ENCODE assay signal across 1 cellular context in genomic region chr10:127424594-127425264, GRCh38.
TF ChIP-seq lines count a peak whose summit lies in the region.

No MANE protein-coding gene starts in this region.

TF ChIP-seq in HEK293T, 16 proteins besides CTCF, POLR2A, EP300 and RAD21 (continued from another document):
- TF ChIP-seq LEF1 (IDR thresholded peaks at IDR 0.05; ENCODE audit: borderline replicate concordance) (no peak), ARNT (IDR thresholded peaks at IDR 0.05) (no peak), ZNF384 (IDR thresholded peaks at IDR 0.05) (no peak)
